Comparison of ENCODE assay signal across 15 cellular contexts in genomic region chr17:76405607-76405966, GRCh38. TPM values are rescaled to one million over a fixed set of nuclear protein-coding genes. Genes with fewer than 3 reads are reported as not detected.
DNase-seq lines count a peak whose midpoint lies in the region; TF ChIP-seq lines count a peak whose summit lies in the region.
"Had no signal": no experiment of that assay in that cellular context is flagged by ENCODE, and none has a peak within 500 bp of the region (broad histone marks: within the 10 kb centered on the region; RNA-seq: fewer than 3 reads in every experiment).

No MANE protein-coding gene starts in this region.

- H3K27me3 ChIP-seq in BLaER1 treated with 17β-estradiol and CSF1 and Interleukin-3, amounts not matched to agents 10 nM and 100 nM, result no peaks in the 10 kb centered on the region
- H3K27me3 ChIP-seq in OCI-LY1 (ENCODE audit: insufficient read depth, low read length) (no peaks in the 10 kb centered on the region), right atrium auricular region (no peaks in the 10 kb centered on the region), parathyroid adenoma (ENCODE audit: control insufficient read depth, insufficient read depth, low read length) (no peaks in the 10 kb centered on the region)
- H3K27me3 ChIP-seq: neutrophil had no signal

- no peaks in the 10 kb centered on the region for H3K9me3 ChIP-seq in BLaER1 treated with 17β-estradiol and CSF1 and Interleukin-3, amounts not matched to agents 10 nM and 100 nM (replicated peaks in 1 of 11)
- no peaks in the 10 kb centered on the region for H3K9me3 ChIP-seq in OCI-LY1 (ENCODE audit: low read length)
- no peaks in the 10 kb centered on the region for H3K9me3 ChIP-seq in right atrium auricular region
- no peaks in the 10 kb centered on the region for H3K9me3 ChIP-seq in parathyroid adenoma (ENCODE audit: control insufficient read depth, low read length)
- H3K9me3 ChIP-seq: neutrophil had no signal

- H3K36me3 ChIP-seq in BLaER1 treated with 17β-estradiol and CSF1 and Interleukin-3, amounts not matched to agents 10 nM and 100 nM, result peaks cover 48 to 62% (median 57%) of the 10 kb centered on the region in 11 experiments
- H3K36me3 ChIP-seq in OCI-LY1 (ENCODE audit: insufficient read depth, low read length) (peaks cover 24% of the 10 kb centered on the region), right atrium auricular region (peaks cover 21% of the 10 kb centered on the region), parathyroid adenoma (ENCODE audit: control insufficient read depth, insufficient read depth, low read length) (no peaks in the 10 kb centered on the region)

- H3K9ac ChIP-seq in BLaER1 treated with 17β-estradiol and CSF1 and Interleukin-3, amounts not matched to agents 10 nM and 100 nM, result peak overlapping the region in 7 of 11 experiments; percentile 21 to 57 (median 35); a peak in 10 of 22 replicates
- H3K9ac ChIP-seq in OCI-LY1 (ENCODE audit: low read length), result no peak overlapping the region; the same call in 1 of the 2 replicates
- no peak overlapping the region for H3K9ac ChIP-seq in parathyroid adenoma

- peak overlapping the region; percentile 67 to 91 (median 87) for H3K4me2 ChIP-seq in BLaER1 treated with 17β-estradiol and CSF1 and Interleukin-3, amounts not matched to agents 10 nM and 100 nM
- H3K4me2 ChIP-seq in OCI-LY1 (ENCODE audit: low read length), result peak overlapping the region; percentile 15; the same call in 1 of the 2 replicates
- no peak overlapping the region for H3K4me2 ChIP-seq in parathyroid adenoma (ENCODE audit: low read length)

- no peak for TF ChIP-seq CTCF in OCI-LY1 (IDR thresholded peaks at IDR 0.05; ENCODE audit: low read length)
- no peak for TF ChIP-seq CTCF in right atrium auricular region (IDR thresholded peaks at IDR 0.05)
- TF ChIP-seq CTCF in parathyroid adenoma (IDR thresholded peaks at IDR 0.05), result no peak

- H3K79me2 ChIP-seq in OCI-LY1 (ENCODE audit: insufficient read depth, low read length) (no peaks in the 10 kb centered on the region), parathyroid adenoma (peaks cover 15% of the 10 kb centered on the region)

- H3K27ac ChIP-seq in BLaER1 treated with 17β-estradiol and CSF1 and Interleukin-3, amounts not matched to agents 10 nM and 100 nM, result peak overlapping the region in 7 of 11 experiments; percentile 19 to 67 (median 57); a peak in 10 of 22 replicates
- H3K27ac ChIP-seq in OCI-LY1 (ENCODE audit: low read depth, low read length, poor library complexity, severe bottlenecking) (peak overlapping the region; percentile 19), right atrium auricular region (peak overlapping the region; percentile 85 to 86), parathyroid adenoma (peak overlapping the region; percentile 26)
- H3K27ac ChIP-seq: C4-2B, neutrophil, WERI-Rb-1 had no signal

- no peak overlapping the region for H3K4me3 ChIP-seq in BLaER1 treated with 17β-estradiol and CSF1 and Interleukin-3, amounts not matched to agents 10 nM and 100 nM
- H3K4me3 ChIP-seq in OCI-LY1 (ENCODE audit: low read depth, low read length, poor library complexity, severe bottlenecking), result no peak overlapping the region
- no peak overlapping the region for H3K4me3 ChIP-seq in right atrium auricular region
- no peak overlapping the region for H3K4me3 ChIP-seq in parathyroid adenoma (ENCODE audit: low read depth, low read length)

- H4K20me1 ChIP-seq in BLaER1 treated with 17β-estradiol and CSF1 and Interleukin-3, amounts not matched to agents 10 nM and 100 nM, result peaks cover 58 to 98% (median 73%) of the 10 kb centered on the region in 11 experiments
- H4K20me1 ChIP-seq in OCI-LY1 (ENCODE audit: insufficient read depth, low read length), result no peaks in the 10 kb centered on the region

- no peak overlapping the region for H2AFZ ChIP-seq in OCI-LY1 (ENCODE audit: low read length)
- H2AFZ ChIP-seq in parathyroid adenoma, result no peak overlapping the region

- no peak for DNase-seq in right atrium auricular region (ENCODE audit: low spot score)
- DNase-seq in RKO (ENCODE audit: low spot score), result no peak
- DNase-seq in stimulated activated CD4-positive, alpha-beta T cell treated with anti-CD3 and anti-CD28 coated beads, Interleukin-4, amount 100 ng/mL, for 24 hours, result no peak
- DNase-seq in DMS53 treated with DMSO at 0.1 percent for 48 hours (lab: John Stamatoyannopoulos, UW; ENCODE audit: unreplicated experiment), result no peak
- DNase-seq in HCEC 1CT, result no peak
- DNase-seq: activated CD4-positive, alpha-beta memory T cell treated with anti-CD3 and anti-CD28 coated beads, Interleukin-2, amount 10 ng/mL, durations not matched to agents 7 days and 5 days; H9; MM.1S; NK-92 treated with Interleukin-12 subunit alpha and Interleukin-12 subunit beta, amount 100 ng/mL, for 24 hours; WERI-Rb-1 had no signal

- peaks cover 39 to 47% (median 43%) of the 10 kb centered on the region in 10 experiments for H3K4me1 ChIP-seq in BLaER1 treated with 17β-estradiol and CSF1 and Interleukin-3, amounts not matched to agents 10 nM and 100 nM
- peaks cover 32% of the 10 kb centered on the region for H3K4me1 ChIP-seq in OCI-LY1 (ENCODE audit: insufficient read depth, low read length, severe bottlenecking)
- peaks cover 0 to 53% of the 10 kb centered on the region in 2 donors for H3K4me1 ChIP-seq in right atrium auricular region
- H3K4me1 ChIP-seq in parathyroid adenoma, result peaks cover 7% of the 10 kb centered on the region

- no peaks in the 10 kb centered on the region for H3K9me2 ChIP-seq in OCI-LY1 (ENCODE audit: low read depth, low read length)

- H3F3A ChIP-seq in OCI-LY1 (ENCODE audit: insufficient read depth, low read length), result no peaks in the 10 kb centered on the region

RNA-seq across cellular contexts. Expression of gene SPHK1, which starts 21.2 kb away (rescaled TPM):
- 10 to 100 TPM in 1 of 2 donors, 1 to 10 TPM in 1; 6.4 to 16.8 TPM for total RNA-seq in right atrium auricular region

RNA-seq across cellular contexts. Expression of gene UBE2O, which starts 47.4 kb away (rescaled TPM):
- total RNA-seq in right atrium auricular region, result 10 to 100 TPM; 19.5 to 21.8 TPM

RNA-seq across cellular contexts. Expression of gene PRPSAP1, which starts 51.9 kb away (rescaled TPM):
- total RNA-seq in right atrium auricular region, result 10 to 100 TPM; 33.7 to 34.0 TPM

Comparison
In these comparisons a context has a peak if more than half of its experiments do, and no peak if none do; other contexts are left out.
1. H3K27ac ChIP-seq: peak in every context shown above with its lines; median percentile 86 in right atrium auricular region; 57 in BLaER1 treated with 17β-estradiol and CSF1 and Interleukin-3, amounts not matched to agents 10 nM and 100 nM; 26 in parathyroid adenoma; 19 in OCI-LY1.
2. H3K9ac ChIP-seq: peak in BLaER1 treated with 17β-estradiol and CSF1 and Interleukin-3, amounts not matched to agents 10 nM and 100 nM (7 of 11); none in OCI-LY1 (single experiment) and parathyroid adenoma (single experiment).